ENCODE assay signal across 7 cellular contexts in genomic region chr12:118015944-118016343, GRCh38. TPM values are rescaled to one million over a fixed set of nuclear protein-coding genes. Genes with fewer than 3 reads are reported as not detected.
DNase-seq lines count a peak whose midpoint lies in the region; ATAC-seq and TF ChIP-seq lines count a peak whose summit lies in the region.

No MANE protein-coding gene starts in this region.

- intact Hi-C loops in spleen (cut with DNase I; ENCODE audit: low total_unique reads) = no loop called here

- in situ Hi-C loops in GM23248 (cut with MboI) = no loop called here

- H3K4me1 ChIP-seq in GM23248 (ENCODE audit: insufficient read depth) (peaks cover 4% of the 10 kb centered on the region; the same call in 1 of the 2 replicates), hepatocyte (ENCODE audit: insufficient read depth) (peaks cover 5% of the 10 kb centered on the region), spleen (peaks cover 0 to 30% (median 21%) of the 10 kb centered on the region in 6 donors)

- H3K9me2 ChIP-seq in GM23248 (ENCODE audit: insufficient read depth) (no peaks in the 10 kb centered on the region), hepatocyte (replicated peaks; ENCODE audit: insufficient read depth) (no peaks in the 10 kb centered on the region)

- H3K36me3 ChIP-seq in GM23248 (ENCODE audit: low read depth) (no peaks in the 10 kb centered on the region), hepatocyte (replicated peaks; ENCODE audit: insufficient read depth, low read depth) (no peaks in the 10 kb centered on the region), spleen (peaks cover 0 to 27% (median 13%) of the 10 kb centered on the region in 6 donors)

- H3F3A ChIP-seq in GM23248 (ENCODE audit: insufficient read depth) = no peaks in the 10 kb centered on the region

- H3K9me3 ChIP-seq in GM23248 (ENCODE audit: low read depth) = no peaks in the 10 kb centered on the region
- H3K9me3 ChIP-seq in hepatocyte (ENCODE audit: low read depth) = no peaks in the 10 kb centered on the region
- H3K9me3 ChIP-seq in spleen = no peaks in the 10 kb centered on the region

- 31 to 32% methylated on average over 9 of the region's 9 CpGs for WGBS in GM23248 (ENCODE audit: low coverage in 1 of 2, low lambda C conversion rate in 2 of 2, missing lambda C conversion rate in 2 of 2), 2 experiments
- 54% methylated on average over 9 of the region's 9 CpGs for WGBS in hepatocyte (ENCODE audit: low lambda C conversion rate, missing lambda C conversion rate)
- 31 to 37% (median 33%) methylated on average over 9 of the region's 9 CpGs for WGBS in spleen, 5 donors

- H3K79me2 ChIP-seq in GM23248 (ENCODE audit: insufficient read depth) = peaks cover 27% of the 10 kb centered on the region
- H3K79me2 ChIP-seq in hepatocyte = peaks cover 17% of the 10 kb centered on the region

- TF ChIP-seq POLR2A in spleen (IDR thresholded peaks at IDR 0.05) = no peak

- H3K4me3 ChIP-seq in GM23248 (peak overlapping the region; percentile 84), hepatocyte (no peak overlapping the region), spleen (peak overlapping the region in 7 of 8 donors; percentile 75 to 99 (median 92))

- no peak for DNase-seq in GM23248
- no peak for DNase-seq in hepatocyte (ENCODE audit: low spot score)
- DNase-seq in spleen = no peak
- DNase-seq in NCI-H524 (lab: John Stamatoyannopoulos, UW) = no peak
- DNase-seq in HT-29 (ENCODE audit: low spot score) = no peak
- no peak for DNase-seq in omental fat pad (ENCODE audit: low spot score)

- H3K27ac ChIP-seq in GM23248 = no peak overlapping the region
- peak overlapping the region; percentile 72 for H3K27ac ChIP-seq in VCaP
- H3K27ac ChIP-seq in hepatocyte = no peak overlapping the region
- H3K27ac ChIP-seq in spleen = no peak overlapping the region

- peak overlapping the region; percentile 86 for H3K9ac ChIP-seq in GM23248

- H2AFZ ChIP-seq in GM23248 (peak overlapping the region; percentile 93), hepatocyte (peak overlapping the region; percentile 45)

- TF ChIP-seq CTCF in VCaP (conservative IDR thresholded peaks at IDR 0.05) = no peak
- TF ChIP-seq CTCF in hepatocyte (IDR thresholded peaks at IDR 0.05; ENCODE audit: poor library complexity) = no peak
- TF ChIP-seq CTCF in spleen (IDR thresholded peaks at IDR 0.05 in 8 of 11, conservative IDR thresholded peaks at IDR 0.05 in 3 of 11) = no peak
- TF ChIP-seq CTCF in omental fat pad (IDR thresholded peaks at IDR 0.05) = no peak

- H3K27me3 ChIP-seq in GM23248 (replicated peaks; ENCODE audit: insufficient read depth) (no peaks in the 10 kb centered on the region), hepatocyte (no peaks in the 10 kb centered on the region), spleen (replicated peaks in 1 of 7) (no peaks in the 10 kb centered on the region)

- ATAC-seq in omental fat pad (ENCODE audit: low FRiP score) = no peak

- peak overlapping the region; percentile 79 for H3K4me2 ChIP-seq in GM23248 (ENCODE audit: unreplicated experiment)
- peak overlapping the region; percentile 68 for H3K4me2 ChIP-seq in hepatocyte

- H4K20me1 ChIP-seq in GM23248 (ENCODE audit: insufficient read depth) (no peaks in the 10 kb centered on the region), hepatocyte (ENCODE audit: insufficient read depth, poor library complexity, severe bottlenecking) (no peaks in the 10 kb centered on the region)

RNA-seq across cellular contexts. Expression of gene RFC5, which starts 0.6 kb away (rescaled TPM):
- total RNA-seq in GM23248 (2014; rRNA removed; shearing (Covaris generic)) = 13.0 and 21.4 TPM in 2 replicates
- polyA plus RNA-seq in GM23248 (2016; fragmentation: Nextera tagmentation; extraction: Ambion mirVana) = 15.2 and 17.8 TPM in 2 replicates
- total RNA-seq in hepatocyte = 16.3 and 18.6 TPM in 2 replicates
- 12.6 and 17.3 TPM in 2 replicates for polyA plus RNA-seq in hepatocyte
- 10 to 100 TPM in 5 of 7 donors, 1 to 10 TPM in 2; 8.1 to 18.4 (median 12.6) TPM for total RNA-seq in spleen
- polyA plus RNA-seq in spleen = 10 to 100 TPM in 1 of 3 donors, 1 to 10 TPM in 2; 6.6 to 11.0 (median 9.1) TPM
- 42.9 and 48.1 TPM in 2 replicates for total RNA-seq in HT-29 (2014; rRNA removed; shearing (Covaris generic))
- total RNA-seq in omental fat pad = 10 to 100 TPM in 1 of 4 donors, 1 to 10 TPM in 3; 4.7 to 14.8 (median 6.4) TPM

RNA-seq across cellular contexts. Expression of gene WSB2, which starts 45.0 kb away (rescaled TPM):
- total RNA-seq in GM23248 (2014; rRNA removed; shearing (Covaris generic)) = 134 and 162 TPM in 2 replicates
- polyA plus RNA-seq in GM23248 (2016; fragmentation: Nextera tagmentation; extraction: Ambion mirVana) (65.8 and 66.5 TPM in 2 replicates), hepatocyte (45.4 and 51.5 TPM in 2 replicates), spleen (10 to 100 TPM; 14.4 to 25.3 (median 18.6) TPM)
- total RNA-seq in hepatocyte (86.2 and 99.5 TPM in 2 replicates), spleen (10 to 100 TPM; 33.1 to 63.2 (median 48.9) TPM), omental fat pad (10 to 100 TPM; 41.1 to 87.8 (median 65.3) TPM)
- total RNA-seq in HT-29 (2014; rRNA removed; shearing (Covaris generic)) = 115 and 117 TPM in 2 replicates

RNA-seq across cellular contexts. Expression of gene KSR2, which starts 47.2 kb away (rescaled TPM):
- not detected in 2 replicates for total RNA-seq in GM23248 (2014; rRNA removed; shearing (Covaris generic))
- polyA plus RNA-seq in GM23248 (2016; fragmentation: Nextera tagmentation; extraction: Ambion mirVana) (not detected in 2 replicates), hepatocyte (0.22 and 0.46 TPM in 2 replicates), spleen (under 1 TPM; under 0.01 to 0.02 (median under 0.01) TPM)
- total RNA-seq in hepatocyte (0.32 and 0.37 TPM in 2 replicates), spleen (under 1 TPM in 3 of 7 donors, not detected in 4; 0.03 to 0.09 (median 0.07) TPM), omental fat pad (under 1 TPM in 3 of 4 donors, not detected in 1; under 0.01 to 0.16 (median under 0.01) TPM)
- total RNA-seq in HT-29 (2014; rRNA removed; shearing (Covaris generic)) = 0.08 and 0.16 TPM in 2 replicates
